24 cellular contexts compared by ENCODE assay signal in genomic region chr7:25521236-25521635, GRCh38.
DNase-seq lines count a peak whose midpoint lies in the region; ATAC-seq and TF ChIP-seq lines count a peak whose summit lies in the region.
"Had no signal": no experiment of that assay in that cellular context is flagged by ENCODE, and none has a peak within 500 bp of the region (broad histone marks: within the 10 kb centered on the region; RNA-seq: fewer than 3 reads in every experiment).

No MANE protein-coding gene starts in this region.

- H2BK5ac ChIP-seq in mesenchymal stem cell (ENCODE audit: low read depth, low read length, poor library complexity, severe bottlenecking): no peak overlapping the region

- H4K20me1 ChIP-seq in HCT116 (ENCODE audit: insufficient read depth): no peaks in the 10 kb centered on the region

- no peak overlapping the region for H2AFZ ChIP-seq in HCT116 (ENCODE audit: low read depth, low read length, poor library complexity, severe bottlenecking)
- no peak overlapping the region for H2AFZ ChIP-seq in mesenchymal stem cell (ENCODE audit: low read depth, low read length)

- H2AK5ac ChIP-seq in mesenchymal stem cell (ENCODE audit: low read length, severe bottlenecking): no peak overlapping the region

- no peaks in the 10 kb centered on the region for H3K4me1 Mint-ChIP-seq in Calu3 (ENCODE audit: low read depth, unreplicated experiment)
- peaks cover 3% of the 10 kb centered on the region; the same call in 1 of the 2 replicates for H3K4me1 Mint-ChIP-seq in WTC11
- H3K4me1 Mint-ChIP-seq in activated CD8-positive, alpha-beta T cell treated with anti-CD3 and anti-CD28 coated beads for 36 hours (ENCODE audit: low read depth): peaks cover 21% of the 10 kb centered on the region

- H3K79me1 ChIP-seq in mesenchymal stem cell (replicated peaks; ENCODE audit: low read length, poor library complexity, severe bottlenecking): no peaks in the 10 kb centered on the region

- peak overlapping the region; percentile 30 for H4K91ac ChIP-seq in mesenchymal stem cell (ENCODE audit: low read length)

- no peak overlapping the region for H2BK120ac ChIP-seq in mesenchymal stem cell (ENCODE audit: low read depth, low read length)

- H3K27me3 ChIP-seq in HCT116 (ENCODE audit: insufficient read depth, low read length): peaks cover 25% of the 10 kb centered on the region
- H3K27me3 ChIP-seq in mesenchymal stem cell (ENCODE audit: control insufficient read depth in 1 of 2, insufficient read depth in 1 of 2, low read length in 2 of 2): peaks cover 10 to 12% of the 10 kb centered on the region in 2 experiments

- no peak for TF ChIP-seq RAD21 in HCT116 (IDR thresholded peaks at IDR 0.05; ENCODE audit: low read depth)

- 90% methylated on average over 6 of the region's 6 CpGs for WGBS in mesenchymal stem cell

- no peak overlapping the region for H4K8ac ChIP-seq in mesenchymal stem cell (ENCODE audit: low read length)

- H2BK15ac ChIP-seq in mesenchymal stem cell (ENCODE audit: low read depth, poor library complexity, severe bottlenecking): no peak overlapping the region

- BruUV-seq in Calu3 (replicated peaks; lab: Mats Ljungman, UMichigan) (no TSS peak), HCT116 (replicated peaks; lab: Mats Ljungman, UMichigan) (no TSS peak)

- DNase-seq in Calu3 (peak; percentile 10), HCT116 (ENCODE audit: low read depth, low spot score) (no peak), WTC11 (ENCODE audit: low spot score) (peak; percentile 19), mesenchymal stem cell (no peak), T-helper 9 cell (no peak), islet precursor cell (no peak)
- DNase-seq in activated CD8-positive, alpha-beta T cell treated with anti-CD3 and anti-CD28 coated beads for 36 hours: no peak
- DNase-seq: AML-193; CD4-positive, CD25-positive, alpha-beta regulatory T cell; DMS79; H7; Kasumi-1; MM.1S; NCI-H1092; NCI-H1436 treated with DMSO at 0.1 percent for 48 hours; NCI-H2029 treated with DMSO at 0.1 percent for 48 hours; NCI-H2171 treated with DMSO at 0.1 percent for 48 hours; NCI-H510A; NCI-H774; RPMI8226; SHP77 treated with DMSO at 0.1 percent for 48 hours; SK-N-SH; T-cell had no signal

- TF ChIP-seq CTCF in Calu3 (IDR thresholded peaks at IDR 0.05; ENCODE audit: unreplicated experiment) (no peak), HCT116 (IDR thresholded peaks at IDR 0.05 in 2 of 3, conservative IDR thresholded peaks at IDR 0.05 in 1 of 3; ENCODE audit: borderline replicate concordance in 1 of 3, insufficient read depth in 1 of 3, low read depth in 2 of 3, low read length in 2 of 3) (no peak), WTC11 (IDR thresholded peaks at IDR 0.05) (no peak)
- TF ChIP-seq CTCF in activated CD8-positive, alpha-beta T cell treated with anti-CD3 and anti-CD28 coated beads for 36 hours (IDR thresholded peaks at IDR 0.05): no peak

- CTCF ChIA-PET in Calu3 (lab: Charles Lee) (no interaction called here), HCT116 (lab: Charles Lee) (no interaction called here), WTC11 (lab: Charles Lee) (interaction anchor here (1.7 kb wide), 1 partner anchor 304 kb away, joined by 6 read pairs; no protein-coding TSS in a partner anchor)
- CTCF ChIA-PET in activated CD8-positive, alpha-beta T cell treated with anti-CD3 and anti-CD28 coated beads for 36 hours (lab: Charles Lee): no interaction called here

- H3K14ac ChIP-seq in mesenchymal stem cell (ENCODE audit: low read length in 2 of 2): no peak overlapping the region

- H3K4me3 Mint-ChIP-seq in Calu3 (ENCODE audit: low read depth, unreplicated experiment): no peak overlapping the region
- H3K4me3 Mint-ChIP-seq in WTC11: no peak overlapping the region
- no peak overlapping the region for H3K4me3 Mint-ChIP-seq in activated CD8-positive, alpha-beta T cell treated with anti-CD3 and anti-CD28 coated beads for 36 hours

- H3K27ac ChIP-seq in HCT116 (ENCODE audit: low read depth, low read length) (no peak overlapping the region), mesenchymal stem cell (ENCODE audit: low read length, poor library complexity, severe bottlenecking) (no peak overlapping the region)

- H3K4me1 ChIP-seq in HCT116 (ENCODE audit: control insufficient read depth in 1 of 2, insufficient read depth in 2 of 2, low read length in 2 of 2): no peaks in the 10 kb centered on the region; a peak in 1 of 4 replicates
- no peaks in the 10 kb centered on the region for H3K4me1 ChIP-seq in mesenchymal stem cell (ENCODE audit: control insufficient read depth, insufficient read depth, low read depth, low read length)

- H3K79me2 ChIP-seq in HCT116 (ENCODE audit: insufficient read depth, low read length): no peaks in the 10 kb centered on the region

- H3K9me3 Mint-ChIP-seq in Calu3 (ENCODE audit: low read depth, unreplicated experiment) (no peaks in the 10 kb centered on the region), WTC11 (peaks cover 3% of the 10 kb centered on the region; the same call in 1 of the 2 replicates)
- H3K9me3 Mint-ChIP-seq in activated CD8-positive, alpha-beta T cell treated with anti-CD3 and anti-CD28 coated beads for 36 hours: no peaks in the 10 kb centered on the region

- POLR2A ChIA-PET in HCT116 (lab: Charles Lee) (no interaction called here), WTC11 (lab: Charles Lee) (no interaction called here)
- POLR2A ChIA-PET in activated CD8-positive, alpha-beta T cell treated with anti-CD3 and anti-CD28 coated beads for 36 hours (lab: Charles Lee): interaction anchor here (0.6 kb wide), 1 partner anchor 48 kb away, joined by 3 read pairs; no protein-coding TSS in a partner anchor

- H3K18ac ChIP-seq in mesenchymal stem cell (ENCODE audit: low read depth in 1 of 2, low read length in 2 of 2): no peak overlapping the region

- no peak overlapping the region for H3K27ac Mint-ChIP-seq in Calu3 (ENCODE audit: unreplicated experiment)
- no peak overlapping the region for H3K27ac Mint-ChIP-seq in WTC11
- H3K27ac Mint-ChIP-seq in activated CD8-positive, alpha-beta T cell treated with anti-CD3 and anti-CD28 coated beads for 36 hours: no peak overlapping the region
- H3K27ac Mint-ChIP-seq: IgD-negative memory B cell had no signal

- H3K23ac ChIP-seq in mesenchymal stem cell (ENCODE audit: low read length in 2 of 2): no peak overlapping the region

- no peak overlapping the region for H3K4ac ChIP-seq in mesenchymal stem cell (ENCODE audit: low read depth in 1 of 2, low read length in 2 of 2)

- H3K36me3 ChIP-seq in HCT116 (ENCODE audit: control insufficient read depth in 1 of 2, insufficient read depth in 2 of 2, low read length in 2 of 2) (no peaks in the 10 kb centered on the region), mesenchymal stem cell (ENCODE audit: control insufficient read depth in 1 of 2, insufficient read depth in 2 of 2, low read depth in 1 of 2, low read length in 2 of 2) (no peaks in the 10 kb centered on the region)

- H3K9me3 ChIP-seq in HCT116 (ENCODE audit: control insufficient read depth in 1 of 2, insufficient read depth in 1 of 2, low read depth in 1 of 2, low read length in 2 of 2) (no peaks in the 10 kb centered on the region), mesenchymal stem cell (ENCODE audit: control insufficient read depth, low read length) (no peaks in the 10 kb centered on the region)

- no peaks in the 10 kb centered on the region for H3K9me2 ChIP-seq in HCT116 (ENCODE audit: insufficient read depth)

- TF ChIP-seq POLR2A in HCT116 (IDR thresholded peaks at IDR 0.05; ENCODE audit: borderline replicate concordance, extremely low read depth, insufficient read depth, insufficient read length): no peak

- H3K9ac ChIP-seq in HCT116 (ENCODE audit: low read length) (no peak overlapping the region), mesenchymal stem cell (ENCODE audit: low read length) (no peak overlapping the region)
- H3K9ac ChIP-seq: SK-N-SH had no signal

- peaks cover 71% of the 10 kb centered on the region for H3K27me3 Mint-ChIP-seq in Calu3 (ENCODE audit: unreplicated experiment)
- H3K27me3 Mint-ChIP-seq in WTC11 (ENCODE audit: low read depth): no peaks in the 10 kb centered on the region; the same call in 1 of the 2 replicates
- no peaks in the 10 kb centered on the region for H3K27me3 Mint-ChIP-seq in activated CD8-positive, alpha-beta T cell treated with anti-CD3 and anti-CD28 coated beads for 36 hours

- H3K36me3 Mint-ChIP-seq in Calu3 (ENCODE audit: insufficient read depth, unreplicated experiment) (no peaks in the 10 kb centered on the region), WTC11 (peaks cover 3% of the 10 kb centered on the region; the same call in 1 of the 2 replicates)
- H3K36me3 Mint-ChIP-seq in activated CD8-positive, alpha-beta T cell treated with anti-CD3 and anti-CD28 coated beads for 36 hours (ENCODE audit: low read depth): no peaks in the 10 kb centered on the region
- H3K36me3 Mint-ChIP-seq: CD4-positive, CD25-positive, alpha-beta regulatory T cell; IgD-negative memory B cell; T-cell had no signal

- RAD21 ChIA-PET in HCT116 (lab: Charles Lee; ENCODE audit: low non-redundant PET in 1 of 2, low total read pairs in 2 of 2, uncharacterized antibody in 2 of 2, unreplicated experiment in 2 of 2): no interaction called here

- peak; percentile 11; the same call in 1 of the 2 replicates for ATAC-seq in HCT116
- ATAC-seq in WTC11: peak; percentile 66
- no peak for ATAC-seq in activated CD8-positive, alpha-beta T cell treated with anti-CD3 and anti-CD28 coated beads for 36 hours
- ATAC-seq: T-cell had no signal

- H2BK12ac ChIP-seq in mesenchymal stem cell (ENCODE audit: low read length in 2 of 2): no peak overlapping the region

- H3K4me3 ChIP-seq in HCT116 (replicated peaks in 1 of 2; ENCODE audit: low read depth in 1 of 2, low read length in 2 of 2) (no peak overlapping the region), mesenchymal stem cell (ENCODE audit: insufficient read depth in 1 of 2, low read depth in 1 of 2, low read length in 2 of 2) (no peak overlapping the region)

- no peak overlapping the region for H3K4me2 ChIP-seq in HCT116 (ENCODE audit: low read length)
- no peak overlapping the region for H3K4me2 ChIP-seq in mesenchymal stem cell (ENCODE audit: low read length, poor library complexity, severe bottlenecking)
- H3K4me2 ChIP-seq: SK-N-SH had no signal

- intact Hi-C loops in Calu3 (cut with micrococcal nuclease; ENCODE audit: unreplicated experiment): no loop called here
- intact Hi-C loops in HCT116 (cut with micrococcal nuclease): no loop called here
- intact Hi-C loops in activated CD8-positive, alpha-beta T cell treated with anti-CD3 and anti-CD28 coated beads for 36 hours (cut with micrococcal nuclease): no loop called here

TF ChIP-seq in HCT116, 20 proteins besides CTCF, POLR2A, EP300 and RAD21:
- TF ChIP-seq CEBPB (IDR thresholded peaks at IDR 0.05; ENCODE audit: low read depth): no peak

TF ChIP-seq in WTC11, 78 proteins besides CTCF, POLR2A, EP300 and RAD21 (continues in another document):
- TF ChIP-seq NFE2L1 (CRISPR knock-in tag; IDR thresholded peaks at IDR 0.05) (0 out of 2 replicates have a peak, but pooled peaks have one; percentile 29), CREB1 (CRISPR knock-in tag; IDR thresholded peaks at IDR 0.05) (no peak), ZNF671 (CRISPR knock-in tag; IDR thresholded peaks at IDR 0.05) (no peak)

Comparison
In these comparisons a context has a peak if more than half of its experiments do, and no peak if none do; other contexts are left out.
1. DNase-seq: peak in Calu3 (single experiment) and WTC11 (single experiment); none in HCT116 (single experiment), mesenchymal stem cell (single experiment), T-helper 9 cell (single experiment), islet precursor cell (single experiment) and activated CD8-positive, alpha-beta T cell treated with anti-CD3 and anti-CD28 coated beads for 36 hours (single experiment).